8 cellular contexts compared by ENCODE assay signal in genomic region chr7:27179503-27180430, GRCh38. TPM values are rescaled to one million over a fixed set of nuclear protein-coding genes. Genes with fewer than 3 reads are reported as not detected.
DNase-seq lines count a peak whose midpoint lies in the region; ATAC-seq and TF ChIP-seq lines count a peak whose summit lies in the region.

No MANE protein-coding gene starts in this region.

- whole genome bisulfite sequencing in sigmoid colon, 2 donors, result 4 to 13% methylated on average over 56 of the region's 56 CpGs

- no peak for TF ChIP-seq EP300 in sigmoid colon (IDR thresholded peaks at IDR 0.05)

- H3K9me3 Mint-ChIP-seq in activated naive CD8-positive, alpha-beta T cell treated with anti-CD3 and anti-CD28 coated beads for 36 hours, result no peaks in the 10 kb centered on the region

- intact Hi-C loops in A673 (cut with micrococcal nuclease; ENCODE audit: unreplicated experiment) (no loop called here), left ventricle myocardium superior (cut with micrococcal nuclease) (no loop called here), sigmoid colon (cut with DNase I) (no loop called here)

- no peak overlapping the region for H3K27ac Mint-ChIP-seq in activated naive CD8-positive, alpha-beta T cell treated with anti-CD3 and anti-CD28 coated beads for 36 hours

- peaks cover 7% of the 10 kb centered on the region for H3K4me1 Mint-ChIP-seq in activated naive CD8-positive, alpha-beta T cell treated with anti-CD3 and anti-CD28 coated beads for 36 hours

- H3K27ac ChIP-seq in A673 (ENCODE audit: low read depth, low read length, poor library complexity, severe bottlenecking) (no peak overlapping the region), RWPE1 (peak overlapping the region; percentile 89), sigmoid colon (peak overlapping the region in 3 of 4 donors; percentile 97 to 98 (median 98))

- no peaks in the 10 kb centered on the region for H3K9me3 ChIP-seq in A673 (ENCODE audit: low read depth, low read length, poor library complexity, severe bottlenecking)
- no peaks in the 10 kb centered on the region for H3K9me3 ChIP-seq in sigmoid colon

- H3K27me3 ChIP-seq in A673 (replicated peaks; ENCODE audit: insufficient read depth, low read depth, low read length, poor library complexity), result peaks cover 95% of the 10 kb centered on the region
- peaks cover 0 to 9% (median 0%) of the 10 kb centered on the region in 3 donors for H3K27me3 ChIP-seq in sigmoid colon

- CTCF ChIA-PET in A673 (lab: Charles Lee) (interaction anchor here (0.6 to 0.7 kb wide), 2 partner anchors 17 to 503 kb away, joined by 4 to 9 read pairs; no protein-coding TSS in a partner anchor), RWPE1 (lab: Yijun Ruan, JAX) (interaction anchor here (0.6 to 2.5 kb wide), 20 partner anchors 10 to 1013 kb away, joined by 3 to 30 read pairs (median 4); no protein-coding TSS in a partner anchor)

- H3K4me3 ChIP-seq in A673 (ENCODE audit: low read depth, low read length, poor library complexity, severe bottlenecking), result peak overlapping the region; percentile 27
- H3K4me3 ChIP-seq in sigmoid colon, result peak overlapping the region; percentile 48 to 85 (median 82)

- POLR2A ChIA-PET in A673 (lab: Charles Lee; ENCODE audit: low non-redundant PET), result no interaction called here
- POLR2A ChIA-PET in RWPE1 (lab: Yijun Ruan, JAX; ENCODE audit: low non-redundant PET), result interaction anchor here (0.6 to 1.0 kb wide), 2 partner anchors 14 to 32 kb away, joined by 3 read pairs; partner anchors contain the start of genes HOXA6 and HOXA9

- peaks cover 2% of the 10 kb centered on the region for H3K36me3 Mint-ChIP-seq in activated naive CD8-positive, alpha-beta T cell treated with anti-CD3 and anti-CD28 coated beads for 36 hours

- TF ChIP-seq POLR2A in sigmoid colon (IDR thresholded peaks at IDR 0.05), result peak; percentile 53 to 60

- H3K36me3 ChIP-seq in A673 (ENCODE audit: insufficient read depth, low read length, poor library complexity, severe bottlenecking), result no peaks in the 10 kb centered on the region
- H3K36me3 ChIP-seq in sigmoid colon, result no peaks in the 10 kb centered on the region

- DNase-seq in A673 (ENCODE audit: low spot score) (peak; percentile 72), GM20000 (ENCODE audit: low spot score) (peak; percentile 82), RWPE1 (ENCODE audit: low spot score) (peak; percentile 84), left ventricle myocardium superior (peak; percentile 69), sigmoid colon (peak; percentile 93)
- DNase-seq in activated naive CD8-positive, alpha-beta T cell treated with anti-CD3 and anti-CD28 coated beads for 36 hours, result peak; percentile 68

- ATAC-seq in left ventricle myocardium superior (peak; percentile 48), HG02852 (IDR thresholded peaks at IDR 0.05; ENCODE audit: unreplicated experiment) (no peak), GM19324 (IDR thresholded peaks at IDR 0.05; ENCODE audit: low FRiP score, unreplicated experiment) (no peak)

- H3K4me3 Mint-ChIP-seq in activated naive CD8-positive, alpha-beta T cell treated with anti-CD3 and anti-CD28 coated beads for 36 hours, result peak overlapping the region; percentile 58

- H3K4me1 ChIP-seq in A673 (ENCODE audit: insufficient read depth, low read length, poor library complexity, severe bottlenecking) (no peaks in the 10 kb centered on the region), sigmoid colon (peaks cover 3 to 56% (median 46%) of the 10 kb centered on the region in 4 donors)

- BruUV-seq in A673 (replicated peaks; lab: Mats Ljungman, UMichigan), result no TSS peak

- H3K27me3 Mint-ChIP-seq in activated naive CD8-positive, alpha-beta T cell treated with anti-CD3 and anti-CD28 coated beads for 36 hours, result peaks cover 88% of the 10 kb centered on the region

- peak; percentile 94 for TF ChIP-seq CTCF in A673 (conservative IDR thresholded peaks at IDR 0.05; ENCODE audit: low read depth, low read length)
- TF ChIP-seq CTCF in GM20000 (IDR thresholded peaks at IDR 0.05; ENCODE audit: extremely low read depth, missing control alignments), result peak; percentile 63
- TF ChIP-seq CTCF in RWPE1 (conservative IDR thresholded peaks at IDR 0.05; ENCODE audit: low read depth), result peak; percentile 98
- peak in 3 of 4 experiments; percentile 89 to 96 (median 92) for TF ChIP-seq CTCF in sigmoid colon (IDR thresholded peaks at IDR 0.05)

RNA-seq across cellular contexts. Expression of gene HOXA11, which starts 5.3 kb away (rescaled TPM):
- total RNA-seq in A673 (2021), result not detected in 2 replicates
- total RNA-seq in activated naive CD8-positive, alpha-beta T cell treated with anti-CD3 and anti-CD28 coated beads for 36 hours, result under 1 TPM in 1 of 2 experiments, not detected in 1; 0.10 TPM
- total RNA-seq in left ventricle myocardium superior, result not detected
- 10 to 100 TPM; 18.7 to 25.0 (median 22.1) TPM for total RNA-seq in sigmoid colon
- polyA plus RNA-seq in sigmoid colon, result 1 to 10 TPM; 3.0 to 6.0 (median 4.8) TPM

RNA-seq across cellular contexts. Expression of gene HOXA10, which starts 5.6 kb away (rescaled TPM):
- total RNA-seq in A673 (2021) (not detected in 2 replicates), left ventricle myocardium superior (not detected), sigmoid colon (10 to 100 TPM; 55.1 to 64.0 (median 59.5) TPM)
- total RNA-seq in activated naive CD8-positive, alpha-beta T cell treated with anti-CD3 and anti-CD28 coated beads for 36 hours, result not detected
- polyA plus RNA-seq in sigmoid colon, result 10 to 100 TPM; 22.2 to 25.0 (median 22.8) TPM

RNA-seq across cellular contexts. Expression of gene HOXA9, which starts 14.4 kb away (rescaled TPM):
- not detected in 2 replicates for total RNA-seq in A673 (2021)
- not detected for total RNA-seq in activated naive CD8-positive, alpha-beta T cell treated with anti-CD3 and anti-CD28 coated beads for 36 hours
- not detected for total RNA-seq in left ventricle myocardium superior
- total RNA-seq in sigmoid colon, result 10 to 100 TPM; 13.0 to 35.7 (median 18.2) TPM
- 10 to 100 TPM; 21.4 to 22.4 (median 21.6) TPM for polyA plus RNA-seq in sigmoid colon

RNA-seq across cellular contexts. Expression of gene HOXA13, which starts 20.1 kb away (rescaled TPM):
- not detected in 2 replicates for total RNA-seq in A673 (2021)
- total RNA-seq in activated naive CD8-positive, alpha-beta T cell treated with anti-CD3 and anti-CD28 coated beads for 36 hours, result not detected
- total RNA-seq in left ventricle myocardium superior, result not detected
- 10 to 100 TPM in 3 of 4 donors, 1 to 10 TPM in 1; 9.4 to 35.3 (median 21.8) TPM for total RNA-seq in sigmoid colon
- polyA plus RNA-seq in sigmoid colon, result 10 to 100 TPM; 10.7 to 21.6 (median 17.1) TPM

RNA-seq across cellular contexts. Expression of gene HOXA7, which starts 23.3 kb away (rescaled TPM):
- 0.56 and 1.5 TPM in 2 replicates for total RNA-seq in A673 (2021)
- not detected for total RNA-seq in activated naive CD8-positive, alpha-beta T cell treated with anti-CD3 and anti-CD28 coated beads for 36 hours
- not detected for total RNA-seq in left ventricle myocardium superior
- total RNA-seq in sigmoid colon, result 1 to 10 TPM; 4.7 to 9.1 (median 7.3) TPM
- 10 to 100 TPM; 18.0 to 23.9 (median 18.0) TPM for polyA plus RNA-seq in sigmoid colon

Comparison
In these comparisons a context has a peak if more than half of its experiments do, and no peak if none do; other contexts are left out.
1. RNA of gene HOXA11, which starts 5.3 kb away (total RNA-seq): 18.7 to 25.0 TPM in sigmoid colon; 0.10 TPM in activated naive CD8-positive, alpha-beta T cell treated with anti-CD3 and anti-CD28 coated beads for 36 hours, not detected in A673 and not detected in left ventricle myocardium superior (single experiment); every median in the first group is over 10 times any median in the second.
2. RNA of gene HOXA10, which starts 5.6 kb away (total RNA-seq): 55.1 to 64.0 TPM in sigmoid colon; not detected in A673, not detected in activated naive CD8-positive, alpha-beta T cell treated with anti-CD3 and anti-CD28 coated beads for 36 hours and not detected in left ventricle myocardium superior (single experiment); every median in the first group is over 10 times any median in the second.
3. RNA of gene HOXA9, which starts 14.4 kb away (total RNA-seq): 13.0 to 35.7 TPM in sigmoid colon; not detected in activated naive CD8-positive, alpha-beta T cell treated with anti-CD3 and anti-CD28 coated beads for 36 hours, not detected in A673 and not detected in left ventricle myocardium superior (single experiment); every median in the first group is over 10 times any median in the second.
4. Peak in every context shown above with its lines, with median percentiles within 50 percentile points of each other: DNase-seq and CTCF ChIP-seq.